ENCODE assay signal across 8 cellular contexts in genomic region chr18:7872569-7872968, GRCh38.
DNase-seq lines count a peak whose midpoint lies in the region; ATAC-seq and TF ChIP-seq lines count a peak whose summit lies in the region.

No MANE protein-coding gene starts in this region.

- TF ChIP-seq CTCF in heart left ventricle (IDR thresholded peaks at IDR 0.05) (peak in 4 of 12 donors; percentile 10 to 37 (median 31)), esophagus squamous epithelium (IDR thresholded peaks at IDR 0.05) (no peak)

- WGBS in heart left ventricle, 4 donors, result 31 to 50% (median 36%) methylated on average over 3 of the region's 3 CpGs
- 48 to 57% methylated on average over 3 of the region's 3 CpGs for WGBS in esophagus squamous epithelium, 2 donors

- H3K4me3 ChIP-seq in heart left ventricle, result no peak overlapping the region
- H3K4me3 ChIP-seq in esophagus squamous epithelium, result no peak overlapping the region

- H3K9me3 ChIP-seq in heart left ventricle (peaks cover 0 to 12% (median 0%) of the 10 kb centered on the region in 12 donors), esophagus squamous epithelium (no peaks in the 10 kb centered on the region)

- TF ChIP-seq POLR2A in heart left ventricle (IDR thresholded peaks at IDR 0.05) (no peak), esophagus squamous epithelium (IDR thresholded peaks at IDR 0.05) (no peak)

- ATAC-seq in Right ventricle myocardium superior (ENCODE audit: poor library complexity) (peak; percentile 82), heart left ventricle (peak; percentile 68 to 93 (median 84))

- DNase-seq in Right ventricle myocardium superior (no peak), cardiac septum (ENCODE audit: low spot score) (no peak), RKO (ENCODE audit: low spot score) (peak; percentile 22), heart left ventricle (no peak), NAMALWA (ENCODE audit: low spot score) (no peak), esophagus squamous epithelium (lab: John Stamatoyannopoulos, UW) (no peak), activated gamma-delta T cell treated with Interleukin-2 at 50 U/mL for 16 hours (no peak)
- no peak for DNase-seq in central memory CD4-positive, alpha-beta T cell

- H3K27me3 ChIP-seq in heart left ventricle, result no peaks in the 10 kb centered on the region
- H3K27me3 ChIP-seq in esophagus squamous epithelium, result no peaks in the 10 kb centered on the region

- no peaks in the 10 kb centered on the region for H3K36me3 ChIP-seq in heart left ventricle
- no peaks in the 10 kb centered on the region for H3K36me3 ChIP-seq in esophagus squamous epithelium

- H3K27ac ChIP-seq in heart left ventricle (peak overlapping the region in 1 of 12 donors; percentile 7), esophagus squamous epithelium (no peak overlapping the region)

- intact Hi-C loops in Right ventricle myocardium superior (cut with DNase I) (no loop called here), cardiac septum (cut with DNase I) (no loop called here), heart left ventricle (cut with DNase I) (loop anchor here in 1 of 10 donors (10.0 kb wide), 1 partner anchor 298 kb away; no protein-coding TSS in a partner anchor), esophagus squamous epithelium (cut with DNase I) (no loop called here)

- H3K4me1 ChIP-seq in heart left ventricle (peaks cover 0 to 40% (median 20%) of the 10 kb centered on the region in 12 donors), esophagus squamous epithelium (peaks cover 0 to 23% (median 4%) of the 10 kb centered on the region in 3 donors)
